ENCODE assay signal across 1 cellular context in genomic region chr2:171711351-171711750, GRCh38.
TF ChIP-seq lines count a peak whose summit lies in the region.

No MANE protein-coding gene starts in this region.

TF ChIP-seq in SK-N-SH, 30 proteins besides CTCF, POLR2A, EP300 and RAD21 (continued from another document):
- no peak for TF ChIP-seq USF1 (IDR thresholded peaks at IDR 0.05; ENCODE audit: borderline replicate concordance, low read depth)
- TF ChIP-seq EZH2phosphoT487 (IDR thresholded peaks at IDR 0.05; ENCODE audit: borderline replicate concordance, low read depth) = no peak
- TF ChIP-seq ZBTB33 (IDR thresholded peaks at IDR 0.05; ENCODE audit: borderline replicate concordance, low read depth) = no peak
- TF ChIP-seq CHD2 (IDR thresholded peaks at IDR 0.05; ENCODE audit: low read length, partially characterized antibody) = no peak
- no peak for TF ChIP-seq JUND (IDR thresholded peaks at IDR 0.05)
- no peak for TF ChIP-seq REST (IDR thresholded peaks at IDR 0.05; ENCODE audit: low read depth, low read length)
- TF ChIP-seq RFX5 (IDR thresholded peaks at IDR 0.05; ENCODE audit: low read length) = no peak
- no peak for TF ChIP-seq GABPA (IDR thresholded peaks at IDR 0.05; ENCODE audit: low read depth)
- no peak for TF ChIP-seq TEAD4 (IDR thresholded peaks at IDR 0.05; ENCODE audit: borderline replicate concordance, insufficient read depth)
- TF ChIP-seq MAX (IDR thresholded peaks at IDR 0.05; ENCODE audit: low read depth) = no peak
- no peak for TF ChIP-seq ELF1 (IDR thresholded peaks at IDR 0.05)
- no peak for TF ChIP-seq TCF12 (IDR thresholded peaks at IDR 0.05)
- no peak for TF ChIP-seq RCOR1 (IDR thresholded peaks at IDR 0.05; ENCODE audit: low read length)
- TF ChIP-seq IRF3 (IDR thresholded peaks at IDR 0.05; ENCODE audit: low read depth, low read length) = no peak
- TF ChIP-seq TAF1 (IDR thresholded peaks at IDR 0.05; ENCODE audit: borderline replicate concordance, low read depth, low read length) = no peak
- TF ChIP-seq FOXM1 (IDR thresholded peaks at IDR 0.05; ENCODE audit: low read depth) = no peak
- no peak for TF ChIP-seq FOXJ3 (CRISPR knock-in tag; IDR thresholded peaks at IDR 0.05)
